8 cellular contexts compared by ENCODE assay signal in genomic region chr4:3387943-3388348, GRCh38. TPM values are rescaled to one million over a fixed set of nuclear protein-coding genes. Genes with fewer than 3 reads are reported as not detected.
DNase-seq lines count a peak whose midpoint lies in the region; ATAC-seq and TF ChIP-seq lines count a peak whose summit lies in the region.

No MANE protein-coding gene starts in this region.

- no peak overlapping the region for H3K27ac Mint-ChIP-seq in activated naive CD8-positive, alpha-beta T cell treated with anti-CD3 and anti-CD28 coated beads, Interleukin-2, amount 50 U/mL, for 24 hours

- H3K4me1 Mint-ChIP-seq in activated naive CD8-positive, alpha-beta T cell treated with anti-CD3 and anti-CD28 coated beads, Interleukin-2, amount 50 U/mL, for 24 hours = peaks cover 13% of the 10 kb centered on the region

- H3K9me3 ChIP-seq in uterus = no peaks in the 10 kb centered on the region

- no peak overlapping the region for H3K4me3 Mint-ChIP-seq in activated naive CD8-positive, alpha-beta T cell treated with anti-CD3 and anti-CD28 coated beads, Interleukin-2, amount 50 U/mL, for 24 hours

- no peaks in the 10 kb centered on the region for H3K4me1 ChIP-seq in uterus

- no peak for TF ChIP-seq CTCF in uterus (IDR thresholded peaks at IDR 0.05)

- no peaks in the 10 kb centered on the region for H3K36me3 ChIP-seq in uterus

- no peaks in the 10 kb centered on the region for H3K36me3 Mint-ChIP-seq in activated naive CD8-positive, alpha-beta T cell treated with anti-CD3 and anti-CD28 coated beads, Interleukin-2, amount 50 U/mL, for 24 hours (ENCODE audit: low read depth)

- no peak for TF ChIP-seq POLR2A in uterus (IDR thresholded peaks at IDR 0.05)

- ATAC-seq in GM21390 (IDR thresholded peaks at IDR 0.05; ENCODE audit: unreplicated experiment) (peak; percentile 43), HG03565 (IDR thresholded peaks at IDR 0.05; ENCODE audit: unreplicated experiment) (no peak)
- ATAC-seq in activated naive CD8-positive, alpha-beta T cell treated with anti-CD3 and anti-CD28 coated beads, Interleukin-2, amount 50 U/mL, for 24 hours = no peak

- no peaks in the 10 kb centered on the region for H3K9me3 Mint-ChIP-seq in activated naive CD8-positive, alpha-beta T cell treated with anti-CD3 and anti-CD28 coated beads, Interleukin-2, amount 50 U/mL, for 24 hours

- peaks cover 4% of the 10 kb centered on the region for H3K27me3 Mint-ChIP-seq in activated naive CD8-positive, alpha-beta T cell treated with anti-CD3 and anti-CD28 coated beads, Interleukin-2, amount 50 U/mL, for 24 hours

- H3K27me3 ChIP-seq in uterus = no peaks in the 10 kb centered on the region

- peak overlapping the region; percentile 29 to 67 for H3K27ac ChIP-seq in uterus

- H3K4me3 ChIP-seq in uterus = no peak overlapping the region

- peak; percentile 72 for DNase-seq in AG20443 (ENCODE audit: low spot score)
- DNase-seq in M059J (ENCODE audit: low read depth) = peak; percentile 91
- peak; percentile 17 for DNase-seq in dedifferentiated amniotic fluid mesenchymal stem cell (ENCODE audit: extremely low spot score)
- peak; percentile 91 for DNase-seq in mesenteric fat pad (ENCODE audit: low spot score)
- DNase-seq in uterus = peak; percentile 67 to 71
- no peak for DNase-seq in activated naive CD8-positive, alpha-beta T cell treated with anti-CD3 and anti-CD28 coated beads, Interleukin-2, amount 50 U/mL, for 24 hours

- intact Hi-C loops in uterus (cut with DNase I; ENCODE audit: low total_unique reads) = no loop called here

RNA-seq across cellular contexts. Expression of gene HGFAC, which starts 53.8 kb away (rescaled TPM):
- not detected in 2 replicates for total RNA-seq in M059J (2014; rRNA removed; shearing (Covaris generic))
- not detected for total RNA-seq in mesenteric fat pad
- total RNA-seq in uterus = 1 to 10 TPM in 1 of 4 donors, under 1 TPM in 1, not detected in 2; 0.28 to 3.1 TPM
